In genomic region chr2:98717625-98718024, GRCh38 we compare ENCODE assay signal across 19 cellular contexts. TPM values are rescaled to one million over a fixed set of nuclear protein-coding genes. Genes with fewer than 3 reads are reported as not detected.
DNase-seq lines count a peak whose midpoint lies in the region; ATAC-seq lines count a peak whose summit lies in the region.
"Had no signal": no experiment of that assay in that cellular context is flagged by ENCODE, and none has a peak within 500 bp of the region (broad histone marks: within the 10 kb centered on the region; RNA-seq: fewer than 3 reads in every experiment).

No MANE protein-coding gene starts in this region.

- no peaks in the 10 kb centered on the region for H3K27me3 Mint-ChIP-seq in activated CD4-positive, alpha-beta T cell treated with anti-CD3 and anti-CD28 coated beads for 36 hours
- H3K27me3 Mint-ChIP-seq in stimulated activated naive CD8-positive, alpha-beta T cell treated with anti-CD3 and anti-CD28 coated beads, Interleukin-15, Interleukin-2, amounts not matched to agents 100 ng/mL and 50 ng/mL, for 24 hours, result no peaks in the 10 kb centered on the region
- H3K27me3 Mint-ChIP-seq in stimulated activated naive CD8-positive, alpha-beta T cell treated with anti-CD3 and anti-CD28 coated beads, Interleukin-15, amount 100 ng/mL, for 72 hours, result no peaks in the 10 kb centered on the region
- H3K27me3 Mint-ChIP-seq: stimulated activated naive B cell treated with anti-CD40 and anti-IgM and Interleukin-4, amounts not matched to agents 10 μg/mL and 1 μg/mL and 100 μg/mL, for 72 hours had no signal

- peaks cover 37% of the 10 kb centered on the region for H3K36me3 Mint-ChIP-seq in activated CD4-positive, alpha-beta T cell treated with anti-CD3 and anti-CD28 coated beads for 36 hours (ENCODE audit: low read depth)
- H3K36me3 Mint-ChIP-seq in stimulated activated naive CD8-positive, alpha-beta T cell treated with anti-CD3 and anti-CD28 coated beads, Interleukin-15, Interleukin-2, amounts not matched to agents 100 ng/mL and 50 ng/mL, for 24 hours (ENCODE audit: low read depth), result peaks cover 27% of the 10 kb centered on the region

- H3K4me3 Mint-ChIP-seq in activated CD4-positive, alpha-beta T cell treated with anti-CD3 and anti-CD28 coated beads for 36 hours, result no peak overlapping the region
- no peak overlapping the region for H3K4me3 Mint-ChIP-seq in stimulated activated naive CD8-positive, alpha-beta T cell treated with anti-CD3 and anti-CD28 coated beads, Interleukin-15, Interleukin-2, amounts not matched to agents 100 ng/mL and 50 ng/mL, for 24 hours
- peak overlapping the region in 1 of 2 donors; percentile 22 for H3K4me3 Mint-ChIP-seq in stimulated activated naive CD8-positive, alpha-beta T cell treated with anti-CD3 and anti-CD28 coated beads, Interleukin-15, amount 100 ng/mL, for 72 hours
- H3K4me3 Mint-ChIP-seq: HFFc6; neural progenitor cell; stimulated activated naive B cell treated with anti-CD40 and anti-IgM and Interleukin-4, amounts not matched to agents 10 μg/mL and 1 μg/mL and 100 μg/mL, for 72 hours had no signal

- POLR2A ChIA-PET in activated CD4-positive, alpha-beta T cell treated with anti-CD3 and anti-CD28 coated beads for 36 hours (lab: Charles Lee), result no interaction called here

- CTCF ChIA-PET in activated CD4-positive, alpha-beta T cell treated with anti-CD3 and anti-CD28 coated beads for 36 hours (lab: Charles Lee), result interaction anchor here (0.9 to 3.9 kb wide), 10 partner anchors 9 to 68 kb away, joined by 3 to 15 read pairs (median 4); no protein-coding TSS in a partner anchor

- H3K4me1 Mint-ChIP-seq in activated CD4-positive, alpha-beta T cell treated with anti-CD3 and anti-CD28 coated beads for 36 hours, result peaks cover 80% of the 10 kb centered on the region
- H3K4me1 Mint-ChIP-seq in stimulated activated naive CD8-positive, alpha-beta T cell treated with anti-CD3 and anti-CD28 coated beads, Interleukin-15, Interleukin-2, amounts not matched to agents 100 ng/mL and 50 ng/mL, for 24 hours (ENCODE audit: low read depth), result peaks cover 74% of the 10 kb centered on the region
- H3K4me1 Mint-ChIP-seq in stimulated activated naive CD8-positive, alpha-beta T cell treated with anti-CD3 and anti-CD28 coated beads, Interleukin-15, amount 100 ng/mL, for 72 hours, result peaks cover 91% of the 10 kb centered on the region
- H3K4me1 Mint-ChIP-seq: neural progenitor cell had no signal

- intact Hi-C loops in activated CD4-positive, alpha-beta T cell treated with anti-CD3 and anti-CD28 coated beads for 36 hours (cut with DNase I, micrococcal nuclease), result loop anchor here in 1 of 2 experiments (2.0 kb wide), 1 partner anchor 17 kb away; no protein-coding TSS in a partner anchor

- peaks cover 7% of the 10 kb centered on the region for H3K9me3 Mint-ChIP-seq in activated CD4-positive, alpha-beta T cell treated with anti-CD3 and anti-CD28 coated beads for 36 hours (ENCODE audit: low read depth)
- peaks cover 7% of the 10 kb centered on the region for H3K9me3 Mint-ChIP-seq in stimulated activated naive CD8-positive, alpha-beta T cell treated with anti-CD3 and anti-CD28 coated beads, Interleukin-15, Interleukin-2, amounts not matched to agents 100 ng/mL and 50 ng/mL, for 24 hours
- H3K9me3 Mint-ChIP-seq in stimulated activated naive CD8-positive, alpha-beta T cell treated with anti-CD3 and anti-CD28 coated beads, Interleukin-15, amount 100 ng/mL, for 72 hours, result peaks cover 0 to 5% of the 10 kb centered on the region in 2 donors
- H3K9me3 Mint-ChIP-seq: HFFc6 had no signal

- DNase-seq in activated CD4-positive, alpha-beta T cell treated with anti-CD3 and anti-CD28 coated beads for 36 hours, result no peak
- DNase-seq in activated CD4-positive, alpha-beta T cell treated with anti-CD3 and anti-CD28 coated beads, Interleukin-2, amount 50 U/mL, for 1 hour, result no peak
- no peak for DNase-seq in stimulated activated naive CD8-positive, alpha-beta T cell treated with anti-CD3 and anti-CD28 coated beads, Interleukin-15, amount 100 ng/mL, for 72 hours
- DNase-seq in cerebellum (ENCODE audit: low spot score) (peak; percentile 24), NCI-H82 (lab: John Stamatoyannopoulos, UW) (no peak), KG1 (lab: John Stamatoyannopoulos, UW) (no peak)
- DNase-seq: activated CD4-positive, alpha-beta T cell treated with anti-CD3 and anti-CD28 coated beads, Interleukin-2, amount 50 U/mL, for 48 hours; activated gamma-delta T cell; HFFc6; IMR-90; NCI-H1694; pancreas; stimulated activated naive B cell treated with anti-CD40 and anti-IgM and Interleukin-4, amounts not matched to agents 10 μg/mL and 1 μg/mL and 100 μg/mL, for 72 hours; T-helper 1 cell had no signal

- ATAC-seq in activated CD4-positive, alpha-beta T cell treated with anti-CD3 and anti-CD28 coated beads for 36 hours, result no peak
- no peak for ATAC-seq in stimulated activated naive CD8-positive, alpha-beta T cell treated with anti-CD3 and anti-CD28 coated beads, Interleukin-15, amount 100 ng/mL, for 72 hours
- ATAC-seq in HG03045 (IDR thresholded peaks at IDR 0.05; ENCODE audit: unreplicated experiment), result no peak
- ATAC-seq: gastroesophageal sphincter; GM12878; stimulated activated naive B cell treated with anti-CD40 and anti-IgM and Interleukin-4, amounts not matched to agents 10 μg/mL and 1 μg/mL and 100 μg/mL, for 72 hours had no signal

- H3K27ac Mint-ChIP-seq in activated CD4-positive, alpha-beta T cell treated with anti-CD3 and anti-CD28 coated beads for 36 hours, result peak overlapping the region; percentile 59
- peak overlapping the region; percentile 84 for H3K27ac Mint-ChIP-seq in stimulated activated naive CD8-positive, alpha-beta T cell treated with anti-CD3 and anti-CD28 coated beads, Interleukin-15, Interleukin-2, amounts not matched to agents 100 ng/mL and 50 ng/mL, for 24 hours
- peak overlapping the region in 1 of 2 donors; percentile 10 for H3K27ac Mint-ChIP-seq in stimulated activated naive CD8-positive, alpha-beta T cell treated with anti-CD3 and anti-CD28 coated beads, Interleukin-15, amount 100 ng/mL, for 72 hours
- H3K27ac Mint-ChIP-seq: HFFc6; neural progenitor cell; stimulated activated naive B cell treated with anti-CD40 and anti-IgM and Interleukin-4, amounts not matched to agents 10 μg/mL and 1 μg/mL and 100 μg/mL, for 72 hours had no signal

RNA-seq across cellular contexts. Expression of gene MGAT4A, which starts 13.3 kb away (rescaled TPM):
- total RNA-seq in activated CD4-positive, alpha-beta T cell treated with anti-CD3 and anti-CD28 coated beads for 36 hours, result 10 to 100 TPM; 49.4 to 67.5 TPM
- 69.4 TPM for total RNA-seq in cerebellum
